11 cellular contexts compared by ENCODE assay signal in the genomic region with DNA sequence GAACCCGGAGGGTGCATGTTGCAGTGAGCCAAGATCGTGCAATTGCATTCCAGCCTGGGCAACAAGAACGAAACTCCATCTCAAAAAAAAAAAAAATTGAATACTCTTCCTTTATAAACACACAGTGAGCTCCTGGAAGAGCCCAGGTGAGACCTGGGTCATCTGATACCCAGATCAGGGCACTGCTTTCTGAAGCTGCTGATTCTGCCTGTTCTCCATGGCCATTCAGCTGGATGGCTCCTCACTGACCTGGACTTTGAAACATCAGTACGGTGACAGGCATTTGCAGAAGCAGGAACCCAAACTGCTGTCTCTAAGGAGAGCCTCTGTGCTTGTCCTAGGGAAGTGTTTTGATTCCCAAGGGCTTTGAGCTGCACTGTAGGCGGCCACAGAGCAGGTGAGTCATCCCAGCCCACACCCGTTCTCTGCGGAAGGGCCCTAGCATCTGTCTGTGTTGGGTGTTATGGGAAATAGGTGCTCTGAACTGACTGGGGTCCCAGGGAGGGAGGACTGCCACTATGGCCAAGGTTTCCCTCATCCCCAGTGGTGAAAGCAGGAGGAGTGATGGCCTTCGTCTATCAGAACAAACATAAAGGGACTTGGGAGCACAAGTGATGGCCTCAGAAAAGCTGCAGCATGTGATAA.
DNase-seq lines count a peak whose midpoint lies in the region; ATAC-seq and TF ChIP-seq lines count a peak whose summit lies in the region.
"Had no signal": no experiment of that assay in that cellular context is flagged by ENCODE, and none has a peak within 500 bp of the region (broad histone marks: within the 10 kb centered on the region; RNA-seq: fewer than 3 reads in every experiment).

No MANE protein-coding gene starts in this region.

- H3K4me3 ChIP-seq in SK-N-SH (ENCODE audit: low read depth in 2 of 2, low read length in 1 of 2): no peak overlapping the region
- H3K4me3 ChIP-seq: lung had no signal

- no peaks in the 10 kb centered on the region for H3K36me3 ChIP-seq in SK-N-SH (replicated peaks in 1 of 2; ENCODE audit: control insufficient read depth in 1 of 2, insufficient read depth in 2 of 2, low read length in 1 of 2)

- no peak for TF ChIP-seq CTCF in SK-N-SH (IDR thresholded peaks at IDR 0.05)

- no peak for TF ChIP-seq EP300 in SK-N-SH (IDR thresholded peaks at IDR 0.05; ENCODE audit: borderline replicate concordance in 1 of 2, low read depth in 1 of 2, low read length in 1 of 2)

- ATAC-seq in HG03064 (IDR thresholded peaks at IDR 0.05; ENCODE audit: low read depth, unreplicated experiment): peak; percentile 57
- peak; percentile 86 for ATAC-seq in left colon
- ATAC-seq in HG03025 (IDR thresholded peaks at IDR 0.05; ENCODE audit: low FRiP score, unreplicated experiment): no peak

- intact Hi-C loops in left colon (cut with DNase I, micrococcal nuclease): no loop called here

- no peaks in the 10 kb centered on the region for H3K9me2 ChIP-seq in SK-N-SH

- no peak overlapping the region for H3K27ac ChIP-seq in SK-N-SH (ENCODE audit: low read depth in 2 of 2, low read length in 1 of 2)

- H3K9me3 ChIP-seq in SK-N-SH: no peaks in the 10 kb centered on the region

- no peak overlapping the region for H3K4me2 ChIP-seq in SK-N-SH

- H3F3A ChIP-seq in SK-N-SH (replicated peaks; ENCODE audit: insufficient read depth): peaks cover 7% of the 10 kb centered on the region

- no peaks in the 10 kb centered on the region for H3K27me3 ChIP-seq in SK-N-SH (ENCODE audit: insufficient read depth)

- POLR2A ChIA-PET in SK-N-SH (lab: Yijun Ruan, JAX): no interaction called here

- H3K79me2 ChIP-seq in SK-N-SH (ENCODE audit: insufficient read depth): no peaks in the 10 kb centered on the region

- H3K9ac ChIP-seq in SK-N-SH: no peak overlapping the region

- CTCF ChIA-PET in SK-N-SH (lab: Yijun Ruan, JAX): interaction anchor here (0.6 to 2.5 kb wide), 2 partner anchors 25 to 194 kb away, joined by 3 to 6 read pairs; no protein-coding TSS in a partner anchor

- DNase-seq in ELF-1 (ENCODE audit: low read depth, low spot score) (peak; percentile 15), SK-N-SH (no peak), left colon (no peak), GF-D8 (lab: John Stamatoyannopoulos, UW) (no peak), DMS79 (lab: John Stamatoyannopoulos, UW) (no peak), NCI-H526 treated with DMSO at 0.1 percent for 48 hours (lab: John Stamatoyannopoulos, UW) (no peak)
- DNase-seq: activated T-cell treated with anti-CD3 and anti-CD28 coated beads, Interleukin-2, amount 50 U/mL, for 4 hours; stimulated activated naive CD4-positive, alpha-beta T cell treated with Interleukin-2 at 50 U/mL for 16 hours had no signal

- TF ChIP-seq RAD21 in SK-N-SH (IDR thresholded peaks at IDR 0.05; ENCODE audit: low read length): no peak

- H2AFZ ChIP-seq in SK-N-SH (ENCODE audit: low read depth): no peak overlapping the region

- 50% methylated on average over 8 of the region's 8 CpGs for WGBS in SK-N-SH (ENCODE audit: low lambda C conversion rate)

- no peaks in the 10 kb centered on the region for H4K20me1 ChIP-seq in SK-N-SH (ENCODE audit: insufficient read depth)

- peaks cover 0 to 4% of the 10 kb centered on the region in 2 experiments; a peak in 2 of 4 replicates for H3K4me1 ChIP-seq in SK-N-SH (ENCODE audit: control insufficient read depth in 1 of 2, insufficient read depth in 2 of 2, low read depth in 1 of 2, low read length in 1 of 2)

TF ChIP-seq in SK-N-SH, 30 proteins besides CTCF, POLR2A, EP300 and RAD21:
- TF ChIP-seq FOSL2 (IDR thresholded peaks at IDR 0.05; ENCODE audit: borderline replicate concordance, low read depth): peak; percentile 35
- no peak for TF ChIP-seq POLR2AphosphoS5 (IDR thresholded peaks at IDR 0.05; ENCODE audit: low read depth, low read length)
